In genomic region chr11:111840143-111840542, GRCh38 we compare ENCODE assay signal across 1 cellular context.
TF ChIP-seq lines count a peak whose summit lies in the region.

No MANE protein-coding gene starts in this region.

TF ChIP-seq in HepG2, 621 proteins besides CTCF, POLR2A, EP300 and RAD21 (continues in another document):
- TF ChIP-seq CHCHD3 (CRISPR knock-in tag; IDR thresholded peaks at IDR 0.05) (no peak), SMAD3 (CRISPR knock-in tag; IDR thresholded peaks at IDR 0.05) (0 out of 2 replicates have a peak, but pooled peaks have one; percentile 51), AHDC1 (CRISPR knock-in tag; IDR thresholded peaks at IDR 0.05; ENCODE audit: borderline replicate concordance) (peak; percentile 67; the same call in 1 of the 2 replicates), DMTF1 (CRISPR knock-in tag; IDR thresholded peaks at IDR 0.05) (no peak), SIX4 (CRISPR knock-in tag; IDR thresholded peaks at IDR 0.05) (peak; percentile 61; the same call in 1 of the 2 replicates), ELF3 (CRISPR knock-in tag; IDR thresholded peaks at IDR 0.05) (0 out of 2 replicates have a peak, but pooled peaks have one; percentile 29), PHF20 (CRISPR knock-in tag; IDR thresholded peaks at IDR 0.05) (no peak), ZNF333 (CRISPR knock-in tag; IDR thresholded peaks at IDR 0.05; ENCODE audit: borderline replicate concordance) (no peak), RCOR2 (CRISPR knock-in tag; IDR thresholded peaks at IDR 0.05) (peak; percentile 51; the same call in 1 of the 2 replicates), E2F1 (CRISPR knock-in tag; IDR thresholded peaks at IDR 0.05) (0 out of 2 replicates have a peak, but pooled peaks have one; percentile 20), IRF2 (CRISPR knock-in tag; IDR thresholded peaks at IDR 0.05) (0 out of 2 replicates have a peak, but pooled peaks have one; percentile 27), KLF16 (CRISPR knock-in tag; IDR thresholded peaks at IDR 0.05) (peak in 1 of 2 experiments; percentile 34; a peak in 1 of 4 replicates), HNF4A (CRISPR knock-in tag; IDR thresholded peaks at IDR 0.05) (peak; percentile 94), MIXL1 (CRISPR knock-in tag; IDR thresholded peaks at IDR 0.05) (peak; percentile 82), SALL2 (CRISPR knock-in tag; IDR thresholded peaks at IDR 0.05) (no peak), ZNF510 (CRISPR knock-in tag; IDR thresholded peaks at IDR 0.05; ENCODE audit: low read depth) (no peak), STAG1 (CRISPR knock-in tag; IDR thresholded peaks at IDR 0.05) (peak; percentile 17; the same call in 1 of the 2 replicates), TCF7 (IDR thresholded peaks at IDR 0.05; ENCODE audit: low read depth) (peak; percentile 66), ZNF644 (CRISPR knock-in tag; IDR thresholded peaks at IDR 0.05; ENCODE audit: low read depth) (peak; percentile 58; the same call in 1 of the 2 replicates), SMC3 (IDR thresholded peaks at IDR 0.05; ENCODE audit: low read length) (0 out of 2 replicates have a peak, but pooled peaks have one; percentile 18), NCOA2 (CRISPR knock-in tag; IDR thresholded peaks at IDR 0.05) (peak; percentile 78), TBX2 (CRISPR knock-in tag; IDR thresholded peaks at IDR 0.05; ENCODE audit: borderline replicate concordance) (peak; percentile 51; the same call in 1 of the 2 replicates), ASH2L (IDR thresholded peaks at IDR 0.05; ENCODE audit: insufficient read length, low read depth, low read length) (peak; percentile 58), UBTF (CRISPR knock-in tag; IDR thresholded peaks at IDR 0.05) (no peak), FOXK1 (CRISPR knock-in tag; IDR thresholded peaks at IDR 0.05; ENCODE audit: borderline replicate concordance, low read depth) (peak; percentile 74; the same call in 1 of the 2 replicates), HMG20A (CRISPR knock-in tag; IDR thresholded peaks at IDR 0.05; ENCODE audit: borderline replicate concordance) (peak; percentile 81), NFIC (IDR thresholded peaks at IDR 0.05; ENCODE audit: low read length) (0 out of 2 replicates have a peak, but pooled peaks have one; percentile 61), ERF (CRISPR knock-in tag; IDR thresholded peaks at IDR 0.05) (peak; percentile 64), SOX13 (IDR thresholded peaks at IDR 0.05) (no peak), SOX13 (CRISPR knock-in tag; conservative IDR thresholded peaks at IDR 0.05 in 1 of 2, IDR thresholded peaks at IDR 0.05 in 1 of 2) (peak in 1 of 2 experiments; percentile 84; a peak in 2 of 4 replicates), ZNF543 (CRISPR knock-in tag; IDR thresholded peaks at IDR 0.05) (no peak), BCL6 (CRISPR knock-in tag; IDR thresholded peaks at IDR 0.05) (peak; percentile 58), ZNF878 (CRISPR knock-in tag; IDR thresholded peaks at IDR 0.05) (no peak), HMGXB4 (CRISPR knock-in tag; IDR thresholded peaks at IDR 0.05; ENCODE audit: borderline replicate concordance in 1 of 2, low read depth in 1 of 2) (0 out of 4 replicates have a peak, but pooled peaks of 1 of the 2 experiments have one; percentile 19), ZKSCAN8 (CRISPR knock-in tag; IDR thresholded peaks at IDR 0.05; ENCODE audit: borderline replicate concordance) (peak; percentile 69; the same call in 1 of the 2 replicates), ISL2 (CRISPR knock-in tag; IDR thresholded peaks at IDR 0.05) (peak; percentile 73), ZGPAT (CRISPR knock-in tag; IDR thresholded peaks at IDR 0.05) (peak; percentile 60; the same call in 1 of the 2 replicates), SOX6 (IDR thresholded peaks at IDR 0.05) (no peak), SOX6 (CRISPR knock-in tag; IDR thresholded peaks at IDR 0.05) (peak; percentile 87), CAMTA2 (CRISPR knock-in tag; IDR thresholded peaks at IDR 0.05; ENCODE audit: borderline replicate concordance) (no peak), HOMEZ (CRISPR knock-in tag; IDR thresholded peaks at IDR 0.05; ENCODE audit: low read depth) (peak; percentile 22; the same call in 1 of the 2 replicates), FOXA3 (CRISPR knock-in tag; IDR thresholded peaks at IDR 0.05) (peak; percentile 80), MED1 (CRISPR knock-in tag; IDR thresholded peaks at IDR 0.05) (peak; percentile 75), FOXK2 (IDR thresholded peaks at IDR 0.05) (peak; percentile 21; the same call in 1 of the 2 replicates), ZBTB38 (CRISPR knock-in tag; IDR thresholded peaks at IDR 0.05) (no peak), CREB1 (IDR thresholded peaks at IDR 0.05) (no peak), CREB1 (CRISPR knock-in tag; IDR thresholded peaks at IDR 0.05) (0 out of 2 replicates have a peak, but pooled peaks have one; percentile 26), DPF2 (CRISPR knock-in tag; IDR thresholded peaks at IDR 0.05; ENCODE audit: borderline replicate concordance, low read depth) (peak; percentile 66; the same call in 1 of the 2 replicates), TOE1 (CRISPR knock-in tag; IDR thresholded peaks at IDR 0.05) (0 out of 2 replicates have a peak, but pooled peaks have one; percentile 56)
